ENCODE assay signal across 25 cellular contexts in genomic region chr6:47080083-47080596, GRCh38. TPM values are rescaled to one million over a fixed set of nuclear protein-coding genes. Genes with fewer than 3 reads are reported as not detected.
"Had no signal": no experiment of that assay in that cellular context is flagged by ENCODE, and none has a peak within 500 bp of the region (broad histone marks: within the 10 kb centered on the region; RNA-seq: fewer than 3 reads in every experiment).

No MANE protein-coding gene starts in this region.

- H3K9ac ChIP-seq: KMS-11, SK-N-SH had no signal

- H3K4me3 ChIP-seq: K562 had no signal

- H3K9me3 ChIP-seq: SK-N-SH had no signal

- ATAC-seq: Panc1, PC-3, T-cell had no signal

- H3K27ac ChIP-seq: KMS-11, RWPE1 had no signal

- DNase-seq: MM.1S; NCI-H1092 treated with DMSO at 0.1 percent for 48 hours; NCI-H1436; NCI-H187; NCI-H2029; NCI-H2081 treated with DMSO at 0.1 percent for 48 hours; NCI-H345; NCI-H446 treated with DMSO at 0.1 percent for 48 hours; NCI-H510A treated with DMSO at 0.1 percent for 48 hours; NCI-H526 treated with DMSO at 0.1 percent for 48 hours; NCI-H774; NK-92 treated with Interleukin-12 subunit alpha and Interleukin-12 subunit beta, amount 100 ng/mL, for 24 hours; PC-3; SHP77; SK-N-SH; SW 1271; T-cell had no signal

- H3K4me2 ChIP-seq: KMS-11, SK-N-SH had no signal

RNA-seq across cellular contexts. Expression of gene ADGRF1, which starts 38.0 kb away (rescaled TPM):
- total RNA-seq: HT1080, K562, OCI-LY7, SK-MEL-5 had no signal
- polyA plus RNA-seq: IgD-negative memory B cell, K562, SK-N-SH had no signal
